In the genomic region with DNA sequence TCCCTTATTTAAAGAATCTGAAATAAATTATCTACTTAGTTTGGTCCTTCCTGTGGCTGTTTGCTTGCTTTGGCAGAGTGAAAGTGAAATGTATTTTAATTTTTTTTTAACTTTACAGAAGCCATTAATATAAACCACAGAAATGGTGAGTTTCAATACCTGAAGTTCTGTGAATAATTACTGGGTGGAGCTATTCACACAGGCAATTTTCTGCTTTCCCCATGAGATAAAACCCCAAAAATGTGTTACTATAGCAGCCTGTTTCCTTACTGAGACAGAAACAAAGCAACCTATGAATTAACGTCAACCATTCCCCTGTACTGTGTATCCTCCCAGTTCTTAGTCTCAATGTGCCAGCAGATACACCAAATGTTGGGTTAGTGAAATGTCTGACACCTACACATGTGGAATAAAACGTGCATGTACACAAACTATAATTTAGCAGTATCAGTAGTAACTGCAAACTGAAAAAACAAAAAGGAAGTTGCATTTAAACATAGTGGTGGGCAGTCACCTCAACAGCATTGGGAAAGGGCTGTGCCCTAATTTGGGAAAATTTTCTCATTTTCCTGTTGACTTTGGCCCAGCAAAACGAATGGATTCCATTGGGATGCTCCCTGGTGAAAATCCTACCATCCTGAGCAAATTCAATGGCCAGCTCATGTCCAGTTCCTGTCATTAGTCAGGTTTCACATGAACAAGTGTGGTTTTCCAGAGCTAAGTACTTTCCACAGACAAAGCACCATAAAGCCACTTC, we compare ENCODE assay signal across 8 cellular contexts.
A peak's percentile ranks its signal among the peaks of the same experiment; 100 is the strongest.
DNase-seq lines count a peak whose midpoint lies in the region; ATAC-seq and TF ChIP-seq lines count a peak whose summit lies in the region.

No MANE protein-coding gene starts in this region.

- TF ChIP-seq POLR2A in heart left ventricle (IDR thresholded peaks at IDR 0.05) (no peak), upper lobe of left lung (IDR thresholded peaks at IDR 0.05) (no peak), adrenal gland (IDR thresholded peaks at IDR 0.05) (no peak)

- no peaks in the 10 kb centered on the region for H3K9me3 ChIP-seq in heart left ventricle
- H3K9me3 ChIP-seq in upper lobe of left lung, result no peaks in the 10 kb centered on the region
- no peaks in the 10 kb centered on the region for H3K9me3 ChIP-seq in adrenal gland (replicated peaks in 1 of 3)

- peak overlapping the region; percentile 36 for H3K4me3 Mint-ChIP-seq in activated naive CD8-positive, alpha-beta T cell treated with anti-CD3 and anti-CD28 coated beads, Interleukin-2, amount 10 ng/mL, durations not matched to agents 7 days and 5 days

- H3K36me3 ChIP-seq in heart left ventricle, result no peaks in the 10 kb centered on the region
- H3K36me3 ChIP-seq in upper lobe of left lung, result no peaks in the 10 kb centered on the region
- no peaks in the 10 kb centered on the region for H3K36me3 ChIP-seq in adrenal gland (replicated peaks in 1 of 2)

- peak overlapping the region; percentile 68 for H3K27ac Mint-ChIP-seq in activated naive CD8-positive, alpha-beta T cell treated with anti-CD3 and anti-CD28 coated beads, Interleukin-2, amount 10 ng/mL, durations not matched to agents 7 days and 5 days

- no peak for TF ChIP-seq EP300 in upper lobe of left lung (IDR thresholded peaks at IDR 0.05)

- DNase-seq in heart left ventricle (no peak), left ventricle myocardium superior (no peak), upper lobe of left lung (no peak), germinal center (ENCODE audit: low spot score) (no peak), adrenal gland (no peak)
- DNase-seq in activated naive CD8-positive, alpha-beta T cell treated with anti-CD3 and anti-CD28 coated beads, Interleukin-2, amount 10 ng/mL, durations not matched to agents 7 days and 5 days, result no peak
- DNase-seq in activated CD4-positive, CD25-positive, alpha-beta regulatory T cell treated with anti-CD3 and anti-CD28 coated beads, Interleukin-2, amount 50 U/mL, for 72 hours, result no peak

- no peaks in the 10 kb centered on the region for H3K36me3 Mint-ChIP-seq in activated naive CD8-positive, alpha-beta T cell treated with anti-CD3 and anti-CD28 coated beads, Interleukin-2, amount 10 ng/mL, durations not matched to agents 7 days and 5 days

- H3K4me3 ChIP-seq in heart left ventricle (no peak overlapping the region), upper lobe of left lung (no peak overlapping the region), adrenal gland (no peak overlapping the region)

- TF ChIP-seq CTCF in heart left ventricle (IDR thresholded peaks at IDR 0.05), result no peak
- TF ChIP-seq CTCF in upper lobe of left lung (IDR thresholded peaks at IDR 0.05), result no peak
- TF ChIP-seq CTCF in adrenal gland (IDR thresholded peaks at IDR 0.05), result no peak

- POLR2A ChIA-PET in activated naive CD8-positive, alpha-beta T cell treated with anti-CD3 and anti-CD28 coated beads, Interleukin-2, amount 10 ng/mL, durations not matched to agents 7 days and 5 days (lab: Charles Lee), result no interaction called here

- no peaks in the 10 kb centered on the region for H3K27me3 ChIP-seq in heart left ventricle
- H3K27me3 ChIP-seq in upper lobe of left lung, result no peaks in the 10 kb centered on the region
- H3K27me3 ChIP-seq in adrenal gland, result no peaks in the 10 kb centered on the region

- intact Hi-C loops in heart left ventricle (cut with DNase I) (no loop called here), left ventricle myocardium superior (cut with micrococcal nuclease) (no loop called here), adrenal gland (cut with DNase I) (no loop called here)

- H3K9me3 Mint-ChIP-seq in activated naive CD8-positive, alpha-beta T cell treated with anti-CD3 and anti-CD28 coated beads, Interleukin-2, amount 10 ng/mL, durations not matched to agents 7 days and 5 days, result no peaks in the 10 kb centered on the region

- peaks cover 23% of the 10 kb centered on the region for H3K4me1 Mint-ChIP-seq in activated naive CD8-positive, alpha-beta T cell treated with anti-CD3 and anti-CD28 coated beads, Interleukin-2, amount 10 ng/mL, durations not matched to agents 7 days and 5 days

- H3K27ac ChIP-seq in heart left ventricle (peak overlapping the region in 11 of 12 donors; percentile 4 to 76 (median 59)), upper lobe of left lung (peak overlapping the region in 3 of 4 donors; percentile 14 to 64 (median 52)), adrenal gland (peak overlapping the region in 1 of 5 donors; percentile 0)

- no peak for ATAC-seq in heart left ventricle
- ATAC-seq in left ventricle myocardium superior, result no peak
- peak; percentile 82 for ATAC-seq in HG02973 (IDR thresholded peaks at IDR 0.05; ENCODE audit: unreplicated experiment)
- peak; percentile 55 for ATAC-seq in activated naive CD8-positive, alpha-beta T cell treated with anti-CD3 and anti-CD28 coated beads, Interleukin-2, amount 10 ng/mL, durations not matched to agents 7 days and 5 days (ENCODE audit: low read depth)
- no peak for ATAC-seq in upper lobe of left lung (ENCODE audit: low FRiP score in 2 of 2)

- H3K4me1 ChIP-seq in heart left ventricle, result peaks cover 8 to 52% (median 34%) of the 10 kb centered on the region in 12 donors
- peaks cover 11 to 33% (median 17%) of the 10 kb centered on the region in 4 donors for H3K4me1 ChIP-seq in upper lobe of left lung
- peaks cover 0 to 32% of the 10 kb centered on the region in 2 donors for H3K4me1 ChIP-seq in adrenal gland (replicated peaks in 1 of 2)

- WGBS in heart left ventricle, 4 donors, result 46 to 69% (median 54%) methylated on average over 3 of the region's 3 CpGs
- 44 to 57% methylated on average over 3 of the region's 3 CpGs for WGBS in upper lobe of left lung, 2 donors
- WGBS in adrenal gland, 4 donors, result 49 to 61% (median 54%) methylated on average over 3 of the region's 3 CpGs

- H3K27me3 Mint-ChIP-seq in activated naive CD8-positive, alpha-beta T cell treated with anti-CD3 and anti-CD28 coated beads, Interleukin-2, amount 10 ng/mL, durations not matched to agents 7 days and 5 days, result peaks cover 9% of the 10 kb centered on the region

Comparison
In these comparisons a context has a peak if more than half of its experiments do, and no peak if none do; other contexts are left out.
1. ATAC-seq: peak in HG02973 (single experiment) and activated naive CD8-positive, alpha-beta T cell treated with anti-CD3 and anti-CD28 coated beads, Interleukin-2, amount 10 ng/mL, durations not matched to agents 7 days and 5 days (single experiment); none in heart left ventricle (0 of 4), left ventricle myocardium superior (single experiment) and upper lobe of left lung (0 of 2).